16 cellular contexts compared by ENCODE assay signal in genomic region chr14:103820382-103820781, GRCh38. TPM values are rescaled to one million over a fixed set of nuclear protein-coding genes. Genes with fewer than 3 reads are reported as not detected.
A peak's percentile ranks its signal among the peaks of the same experiment; 100 is the strongest.
DNase-seq lines count a peak whose midpoint lies in the region; ATAC-seq, FAIRE-seq and TF ChIP-seq lines count a peak whose summit lies in the region.
"Had no signal": no experiment of that assay in that cellular context is flagged by ENCODE, and none has a peak within 500 bp of the region (broad histone marks: within the 10 kb centered on the region; RNA-seq: fewer than 3 reads in every experiment).

No MANE protein-coding gene starts in this region.

- H3K27ac Mint-ChIP-seq in activated naive CD8-positive, alpha-beta T cell treated with anti-CD3 and anti-CD28 coated beads, Interleukin-2, amount 10 ng/mL, durations not matched to agents 7 days and 5 days = peak overlapping the region; percentile 5
- H3K27ac Mint-ChIP-seq: activated CD4-positive, alpha-beta T cell treated with anti-CD3 and anti-CD28 coated beads, Interleukin-2, amount 10 ng/mL, durations not matched to agents 7 days and 5 days; stimulated activated naive CD8-positive, alpha-beta T cell treated with anti-CD3 and anti-CD28 coated beads, Interleukin-15, Interleukin-2, amounts not matched to agents 100 ng/mL and 50 ng/mL, for 24 hours had no signal

- no peak for TF ChIP-seq CTCF in stomach (IDR thresholded peaks at IDR 0.05)
- TF ChIP-seq CTCF in foreskin fibroblast (IDR thresholded peaks at IDR 0.05; ENCODE audit: low read depth, low read length) = no peak

- no peak for FAIRE-seq in urothelium cell line (lab: Jason Lieb, UNC)
- FAIRE-seq: GM12891, pancreas had no signal

- 30 to 49% (median 49%) methylated on average over 2 of the region's 2 CpGs for WGBS in stomach, 5 donors

- H3K9me3 ChIP-seq in HUES6 (ENCODE audit: control insufficient read depth, insufficient read depth, low read depth, low read length) (no peaks in the 10 kb centered on the region), iPS-20b (ENCODE audit: insufficient read depth, low read depth, low read length) (no peaks in the 10 kb centered on the region), stomach (no peaks in the 10 kb centered on the region)
- H3K9me3 ChIP-seq: HAP-1, pancreas had no signal

- peaks cover 2% of the 10 kb centered on the region for H3K27me3 Mint-ChIP-seq in activated naive CD8-positive, alpha-beta T cell treated with anti-CD3 and anti-CD28 coated beads, Interleukin-2, amount 10 ng/mL, durations not matched to agents 7 days and 5 days
- H3K27me3 Mint-ChIP-seq: activated CD4-positive, alpha-beta T cell treated with anti-CD3 and anti-CD28 coated beads, Interleukin-2, amount 10 ng/mL, durations not matched to agents 7 days and 5 days; stimulated activated naive CD8-positive, alpha-beta T cell treated with anti-CD3 and anti-CD28 coated beads, Interleukin-15, Interleukin-2, amounts not matched to agents 100 ng/mL and 50 ng/mL, for 24 hours had no signal

- peaks cover 9% of the 10 kb centered on the region for H3K4me1 ChIP-seq in HUES6 (ENCODE audit: control insufficient read depth, insufficient read depth, low read length)
- peaks cover 7% of the 10 kb centered on the region; the same call in 1 of the 2 replicates for H3K4me1 ChIP-seq in iPS-20b (ENCODE audit: insufficient read depth, low read length)
- peaks cover 20 to 81% (median 54%) of the 10 kb centered on the region in 4 donors for H3K4me1 ChIP-seq in stomach

- no peaks in the 10 kb centered on the region for H3K27me3 ChIP-seq in HUES6 (ENCODE audit: control insufficient read depth, insufficient read depth, low read length)
- H3K27me3 ChIP-seq in iPS-20b (ENCODE audit: insufficient read depth, low read length) = no peaks in the 10 kb centered on the region
- H3K27me3 ChIP-seq in stomach = no peaks in the 10 kb centered on the region
- H3K27me3 ChIP-seq: pancreas had no signal

- H3K9ac ChIP-seq in HUES6 (ENCODE audit: low read length) (no peak overlapping the region), iPS-20b (ENCODE audit: low read depth, low read length) (no peak overlapping the region; the same call in 1 of the 2 replicates)

- H3K27ac ChIP-seq in HUES6 (ENCODE audit: low read depth, low read length) = no peak overlapping the region
- no peak overlapping the region for H3K27ac ChIP-seq in iPS-20b (ENCODE audit: low read length)
- H3K27ac ChIP-seq in stomach = peak overlapping the region; percentile 34 to 86 (median 54)

- H3K4me3 Mint-ChIP-seq in activated naive CD8-positive, alpha-beta T cell treated with anti-CD3 and anti-CD28 coated beads, Interleukin-2, amount 10 ng/mL, durations not matched to agents 7 days and 5 days = peak overlapping the region; percentile 2
- H3K4me3 Mint-ChIP-seq: activated CD4-positive, alpha-beta T cell treated with anti-CD3 and anti-CD28 coated beads, Interleukin-2, amount 10 ng/mL, durations not matched to agents 7 days and 5 days; stimulated activated naive CD8-positive, alpha-beta T cell treated with anti-CD3 and anti-CD28 coated beads, Interleukin-15, Interleukin-2, amounts not matched to agents 100 ng/mL and 50 ng/mL, for 24 hours had no signal

- H3K9me3 Mint-ChIP-seq in activated naive CD8-positive, alpha-beta T cell treated with anti-CD3 and anti-CD28 coated beads, Interleukin-2, amount 10 ng/mL, durations not matched to agents 7 days and 5 days = peaks cover 2% of the 10 kb centered on the region
- H3K9me3 Mint-ChIP-seq: activated CD4-positive, alpha-beta T cell treated with anti-CD3 and anti-CD28 coated beads, Interleukin-2, amount 10 ng/mL, durations not matched to agents 7 days and 5 days; stimulated activated naive CD8-positive, alpha-beta T cell treated with anti-CD3 and anti-CD28 coated beads, Interleukin-15, Interleukin-2, amounts not matched to agents 100 ng/mL and 50 ng/mL, for 24 hours had no signal

- no peak for DNase-seq in activated naive CD8-positive, alpha-beta T cell treated with anti-CD3 and anti-CD28 coated beads, Interleukin-2, amount 10 ng/mL, durations not matched to agents 7 days and 5 days
- no peak for DNase-seq in stomach
- DNase-seq in foreskin fibroblast = no peak
- no peak for DNase-seq in NCI-H1092 (lab: John Stamatoyannopoulos, UW)
- DNase-seq in urothelium cell line (ENCODE audit: low spot score) = no peak
- DNase-seq: activated CD4-positive, alpha-beta T cell treated with anti-CD3 and anti-CD28 coated beads, Interleukin-2, amount 10 ng/mL, durations not matched to agents 7 days and 5 days; activated naive CD4-positive, alpha-beta T cell treated with Interleukin-2 at 50 U/mL for 16 hours; foreskin melanocyte; stimulated activated CD4-positive, alpha-beta T cell treated with anti-CD3 and anti-CD28 coated beads, Interleukin-4, amount 100 ng/mL, for 1 hour; T-helper 1 cell had no signal

- H3K36me3 Mint-ChIP-seq in activated naive CD8-positive, alpha-beta T cell treated with anti-CD3 and anti-CD28 coated beads, Interleukin-2, amount 10 ng/mL, durations not matched to agents 7 days and 5 days = no peaks in the 10 kb centered on the region

- H3K36me3 ChIP-seq in HUES6 (ENCODE audit: control insufficient read depth, insufficient read depth, low read length) (no peaks in the 10 kb centered on the region), iPS-20b (ENCODE audit: insufficient read depth, low read depth, low read length) (no peaks in the 10 kb centered on the region), stomach (no peaks in the 10 kb centered on the region)
- H3K36me3 ChIP-seq: HAP-1, pancreas had no signal

- POLR2A ChIA-PET in activated naive CD8-positive, alpha-beta T cell treated with anti-CD3 and anti-CD28 coated beads, Interleukin-2, amount 10 ng/mL, durations not matched to agents 7 days and 5 days (lab: Charles Lee) = interaction anchor here (0.6 kb wide), 1 partner anchor 40 kb away, joined by 3 read pairs; no protein-coding TSS in a partner anchor

- H3K4me1 Mint-ChIP-seq in activated naive CD8-positive, alpha-beta T cell treated with anti-CD3 and anti-CD28 coated beads, Interleukin-2, amount 10 ng/mL, durations not matched to agents 7 days and 5 days = peaks cover 19% of the 10 kb centered on the region

- H3K4me3 ChIP-seq in HUES6 (ENCODE audit: low read depth, low read length) (peak overlapping the region; percentile 15; the same call in 1 of the 2 replicates), iPS-20b (ENCODE audit: low read length) (peak overlapping the region; percentile 2; the same call in 1 of the 2 replicates), stomach (peak overlapping the region in 1 of 4 donors; percentile 14), foreskin fibroblast (ENCODE audit: low read depth in 1 of 2, low read length in 2 of 2) (no peak overlapping the region)
- H3K4me3 ChIP-seq: HAP-1 had no signal

- TF ChIP-seq POLR2A in stomach (IDR thresholded peaks at IDR 0.05) = no peak

- no peak for TF ChIP-seq EP300 in stomach (IDR thresholded peaks at IDR 0.05)

- ATAC-seq in activated naive CD8-positive, alpha-beta T cell treated with anti-CD3 and anti-CD28 coated beads, Interleukin-2, amount 10 ng/mL, durations not matched to agents 7 days and 5 days (ENCODE audit: low read depth) = no peak

- intact Hi-C loops in stomach (cut with DNase I; ENCODE audit: low total_unique reads) = no loop called here

RNA-seq across cellular contexts. Expression of gene PPP1R13B, which starts 27.0 kb away (rescaled TPM):
- 10 to 100 TPM; 17.0 to 17.7 TPM for total RNA-seq in activated naive CD8-positive, alpha-beta T cell treated with anti-CD3 and anti-CD28 coated beads, Interleukin-2, amount 10 ng/mL, durations not matched to agents 7 days and 5 days
- 10 to 100 TPM; 16.7 to 84.0 (median 28.1) TPM for total RNA-seq in stomach
- 10 to 100 TPM; 10.8 to 15.5 (median 12.7) TPM for polyA plus RNA-seq in stomach

Comparison
In these comparisons a context has a peak if more than half of its experiments do, and no peak if none do; other contexts are left out.
1. H3K27ac ChIP-seq: peak in stomach (5 of 5); none in HUES6 (single experiment) and iPS-20b (single experiment).
2. H3K4me3 ChIP-seq: peak in HUES6 (single experiment) and iPS-20b (single experiment); none in foreskin fibroblast (0 of 2).